In the genomic region with DNA sequence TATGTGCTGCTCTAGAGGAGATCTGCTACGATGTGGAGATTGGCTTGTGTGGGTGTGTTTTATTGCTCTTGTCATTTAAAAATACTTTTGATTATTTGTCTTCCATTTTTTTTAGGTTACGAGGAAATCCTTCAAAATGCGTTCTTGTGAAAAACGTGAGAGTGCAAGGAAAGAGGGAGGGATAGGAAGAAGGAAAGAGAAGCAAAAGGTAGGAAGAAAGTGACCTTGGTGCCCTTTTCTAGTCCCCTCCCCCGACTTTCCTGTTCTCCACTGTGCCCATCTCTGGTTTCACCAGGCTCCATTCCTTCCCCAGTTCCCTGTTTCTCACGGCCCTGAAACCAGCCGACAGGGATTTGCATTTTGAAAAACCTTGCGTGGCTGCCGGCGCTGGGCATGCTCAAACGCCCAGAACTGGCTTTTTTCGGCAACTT, we compare ENCODE assay signal across 8 cellular contexts. TPM values are rescaled to one million over a fixed set of nuclear protein-coding genes. Genes with fewer than 3 reads are reported as not detected.
DNase-seq lines count a peak whose midpoint lies in the region; ATAC-seq and TF ChIP-seq lines count a peak whose summit lies in the region.

No MANE protein-coding gene starts in this region.

- CTCF ChIA-PET in SK-N-SH (lab: Yijun Ruan, JAX): interaction anchor here (0.5 to 8.8 kb wide), 59 partner anchors 8 to 1313 kb away, joined by 3 to 164 read pairs (median 4); no protein-coding TSS in a partner anchor

- H3K79me2 ChIP-seq in SK-N-SH (ENCODE audit: insufficient read depth): peaks cover 36% of the 10 kb centered on the region

- H3K4me1 Mint-ChIP-seq in stimulated activated effector memory CD8-positive, alpha-beta T cell treated with anti-CD3 and anti-CD28 coated beads, Interleukin-12 subunit alpha, Interleukin-12 subunit beta, amount 100 ng/mL, for 72 hours: no peaks in the 10 kb centered on the region

- H3K9me3 Mint-ChIP-seq in stimulated activated effector memory CD8-positive, alpha-beta T cell treated with anti-CD3 and anti-CD28 coated beads, Interleukin-12 subunit alpha, Interleukin-12 subunit beta, amount 100 ng/mL, for 72 hours: peaks cover 7% of the 10 kb centered on the region

- H3K9ac ChIP-seq in SK-N-SH: peak overlapping the region; percentile 60; the same call in 1 of the 2 replicates

- H3K4me3 ChIP-seq in SK-N-SH (ENCODE audit: low read depth in 2 of 2, low read length in 1 of 2) (peak overlapping the region; percentile 95 to 99), cardiac muscle cell (peak overlapping the region; percentile 89)

- no peaks in the 10 kb centered on the region for H3K36me3 ChIP-seq in SK-N-SH (replicated peaks in 1 of 2; ENCODE audit: control insufficient read depth in 1 of 2, insufficient read depth in 2 of 2, low read length in 1 of 2)
- no peaks in the 10 kb centered on the region for H3K36me3 ChIP-seq in cardiac muscle cell

- H3K27ac ChIP-seq in SK-N-SH (ENCODE audit: low read depth in 2 of 2, low read length in 1 of 2): peak overlapping the region; percentile 80 to 82
- H3K27ac ChIP-seq in cardiac muscle cell: peak overlapping the region; percentile 19

- no peaks in the 10 kb centered on the region for H3K27me3 ChIP-seq in SK-N-SH (ENCODE audit: insufficient read depth)
- H3K27me3 ChIP-seq in cardiac muscle cell: no peaks in the 10 kb centered on the region

- H3K27ac Mint-ChIP-seq in stimulated activated effector memory CD8-positive, alpha-beta T cell treated with anti-CD3 and anti-CD28 coated beads, Interleukin-12 subunit alpha, Interleukin-12 subunit beta, amount 100 ng/mL, for 72 hours: no peak overlapping the region

- DNase-seq in DMS153 treated with DMSO at 0.1 percent for 48 hours (lab: John Stamatoyannopoulos, UW; ENCODE audit: unreplicated experiment) (peak; percentile 67), SK-N-SH (no peak), cardiac muscle cell (ENCODE audit: low read depth in 1 of 2, low spot score in 1 of 2) (no peak), posterior cingulate gyrus (peak in 8 of 10 donors; percentile 51 to 93 (median 73)), NCI-H774 (lab: John Stamatoyannopoulos, UW) (no peak), sciatic nerve (ENCODE audit: low spot score) (no peak), cortex of kidney (lab: John Stamatoyannopoulos, UW) (no peak)
- no peak for DNase-seq in stimulated activated effector memory CD8-positive, alpha-beta T cell treated with anti-CD3 and anti-CD28 coated beads, Interleukin-12 subunit alpha, Interleukin-12 subunit beta, amount 100 ng/mL, for 72 hours (ENCODE audit: low spot score in 2 of 2)

- ATAC-seq in sciatic nerve: no peak
- ATAC-seq in stimulated activated effector memory CD8-positive, alpha-beta T cell treated with anti-CD3 and anti-CD28 coated beads, Interleukin-12 subunit alpha, Interleukin-12 subunit beta, amount 100 ng/mL, for 72 hours: no peak

- TF ChIP-seq RAD21 in SK-N-SH (IDR thresholded peaks at IDR 0.05; ENCODE audit: low read length): no peak

- H3K4me1 ChIP-seq in SK-N-SH (ENCODE audit: control insufficient read depth in 1 of 2, insufficient read depth in 2 of 2, low read depth in 1 of 2, low read length in 1 of 2) (peaks cover 20 to 24% of the 10 kb centered on the region in 2 experiments), cardiac muscle cell (ENCODE audit: low read depth) (no peaks in the 10 kb centered on the region)

- peak overlapping the region; percentile 77 for H2AFZ ChIP-seq in SK-N-SH (ENCODE audit: low read depth)

- POLR2A ChIA-PET in SK-N-SH (lab: Yijun Ruan, JAX): interaction anchor here (2.4 kb wide), 1 partner anchor 258 kb away, joined by 10 read pairs; no protein-coding TSS in a partner anchor

- H3K9me3 ChIP-seq in SK-N-SH (no peaks in the 10 kb centered on the region), cardiac muscle cell (ENCODE audit: low read depth) (no peaks in the 10 kb centered on the region)

- no peaks in the 10 kb centered on the region for H3K36me3 Mint-ChIP-seq in stimulated activated effector memory CD8-positive, alpha-beta T cell treated with anti-CD3 and anti-CD28 coated beads, Interleukin-12 subunit alpha, Interleukin-12 subunit beta, amount 100 ng/mL, for 72 hours

- H3K4me2 ChIP-seq in SK-N-SH: peak overlapping the region; percentile 67

- peak in 1 of 2 experiments; percentile 23; a peak in 1 of 4 replicates for TF ChIP-seq EP300 in SK-N-SH (IDR thresholded peaks at IDR 0.05; ENCODE audit: borderline replicate concordance in 1 of 2, low read depth in 1 of 2, low read length in 1 of 2)

- TF ChIP-seq CTCF in SK-N-SH (IDR thresholded peaks at IDR 0.05) (no peak), cardiac muscle cell (IDR thresholded peaks at IDR 0.05; ENCODE audit: low read depth, low read length) (no peak)

- intact Hi-C loops in posterior cingulate gyrus (cut with DNase I): loop anchor here (2.0 to 10.0 kb wide), 2 partner anchors 155 to 261 kb away; no protein-coding TSS in a partner anchor
- intact Hi-C loops in sciatic nerve (cut with DNase I): no loop called here

- no peaks in the 10 kb centered on the region for H3K9me2 ChIP-seq in SK-N-SH

- no peak overlapping the region for H3K4me3 Mint-ChIP-seq in stimulated activated effector memory CD8-positive, alpha-beta T cell treated with anti-CD3 and anti-CD28 coated beads, Interleukin-12 subunit alpha, Interleukin-12 subunit beta, amount 100 ng/mL, for 72 hours

- peaks cover 25% of the 10 kb centered on the region for H3F3A ChIP-seq in SK-N-SH (replicated peaks; ENCODE audit: insufficient read depth)

- H4K20me1 ChIP-seq in SK-N-SH (ENCODE audit: insufficient read depth): peaks cover 24% of the 10 kb centered on the region

- 23% methylated on average over 12 of the region's 12 CpGs for WGBS in SK-N-SH (ENCODE audit: low lambda C conversion rate)

TF ChIP-seq in SK-N-SH, 30 proteins besides CTCF, POLR2A, EP300 and RAD21 (continues in another document):
- TF ChIP-seq TCF12 (IDR thresholded peaks at IDR 0.05): no peak
- no peak; the same call in 1 of the 2 replicates for TF ChIP-seq YY1 (IDR thresholded peaks at IDR 0.05; ENCODE audit: low read depth)
- no peak for TF ChIP-seq TEAD4 (IDR thresholded peaks at IDR 0.05; ENCODE audit: borderline replicate concordance, insufficient read depth)
- TF ChIP-seq, protein P1, sequence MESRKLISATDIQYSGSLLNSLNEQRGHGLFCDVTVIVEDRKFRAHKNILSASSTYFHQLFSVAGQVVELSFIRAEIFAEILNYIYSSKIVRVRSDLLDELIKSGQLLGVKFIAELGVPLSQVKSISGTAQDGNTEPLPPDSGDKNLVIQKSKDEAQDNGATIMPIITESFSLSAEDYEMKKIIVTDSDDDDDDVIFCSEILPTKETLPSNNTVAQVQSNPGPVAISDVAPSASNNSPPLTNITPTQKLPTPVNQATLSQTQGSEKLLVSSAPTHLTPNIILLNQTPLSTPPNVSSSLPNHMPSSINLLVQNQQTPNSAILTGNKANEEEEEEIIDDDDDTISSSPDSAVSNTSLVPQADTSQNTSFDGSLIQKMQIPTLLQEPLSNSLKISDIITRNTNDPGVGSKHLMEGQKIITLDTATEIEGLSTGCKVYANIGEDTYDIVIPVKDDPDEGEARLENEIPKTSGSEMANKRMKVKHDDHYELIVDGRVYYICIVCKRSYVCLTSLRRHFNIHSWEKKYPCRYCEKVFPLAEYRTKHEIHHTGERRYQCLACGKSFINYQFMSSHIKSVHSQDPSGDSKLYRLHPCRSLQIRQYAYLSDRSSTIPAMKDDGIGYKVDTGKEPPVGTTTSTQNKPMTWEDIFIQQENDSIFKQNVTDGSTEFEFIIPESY (IDR thresholded peaks at IDR 0.05; ENCODE audit: borderline replicate concordance, low read depth): no peak
- TF ChIP-seq, protein P2, sequence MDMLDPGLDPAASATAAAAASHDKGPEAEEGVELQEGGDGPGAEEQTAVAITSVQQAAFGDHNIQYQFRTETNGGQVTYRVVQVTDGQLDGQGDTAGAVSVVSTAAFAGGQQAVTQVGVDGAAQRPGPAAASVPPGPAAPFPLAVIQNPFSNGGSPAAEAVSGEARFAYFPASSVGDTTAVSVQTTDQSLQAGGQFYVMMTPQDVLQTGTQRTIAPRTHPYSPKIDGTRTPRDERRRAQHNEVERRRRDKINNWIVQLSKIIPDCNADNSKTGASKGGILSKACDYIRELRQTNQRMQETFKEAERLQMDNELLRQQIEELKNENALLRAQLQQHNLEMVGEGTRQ (IDR thresholded peaks at IDR 0.05; ENCODE audit: borderline replicate concordance, low read depth, low read length): no peak
- TF ChIP-seq, protein P3, sequence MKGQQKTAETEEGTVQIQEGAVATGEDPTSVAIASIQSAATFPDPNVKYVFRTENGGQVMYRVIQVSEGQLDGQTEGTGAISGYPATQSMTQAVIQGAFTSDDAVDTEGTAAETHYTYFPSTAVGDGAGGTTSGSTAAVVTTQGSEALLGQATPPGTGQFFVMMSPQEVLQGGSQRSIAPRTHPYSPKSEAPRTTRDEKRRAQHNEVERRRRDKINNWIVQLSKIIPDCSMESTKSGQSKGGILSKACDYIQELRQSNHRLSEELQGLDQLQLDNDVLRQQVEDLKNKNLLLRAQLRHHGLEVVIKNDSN (IDR thresholded peaks at IDR 0.05; ENCODE audit: borderline replicate concordance, low read depth): no peak; the same call in 1 of the 2 replicates
- no peak for TF ChIP-seq GATA2 (CRISPR knock-in tag; IDR thresholded peaks at IDR 0.05)
- TF ChIP-seq, protein P4, sequence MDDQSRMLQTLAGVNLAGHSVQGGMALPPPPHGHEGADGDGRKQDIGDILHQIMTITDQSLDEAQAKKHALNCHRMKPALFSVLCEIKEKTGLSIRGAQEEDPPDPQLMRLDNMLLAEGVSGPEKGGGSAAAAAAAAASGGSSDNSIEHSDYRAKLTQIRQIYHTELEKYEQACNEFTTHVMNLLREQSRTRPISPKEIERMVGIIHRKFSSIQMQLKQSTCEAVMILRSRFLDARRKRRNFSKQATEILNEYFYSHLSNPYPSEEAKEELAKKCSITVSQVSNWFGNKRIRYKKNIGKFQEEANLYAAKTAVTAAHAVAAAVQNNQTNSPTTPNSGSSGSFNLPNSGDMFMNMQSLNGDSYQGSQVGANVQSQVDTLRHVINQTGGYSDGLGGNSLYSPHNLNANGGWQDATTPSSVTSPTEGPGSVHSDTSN (IDR thresholded peaks at IDR 0.05): no peak
- TF ChIP-seq TAF1 (IDR thresholded peaks at IDR 0.05; ENCODE audit: borderline replicate concordance, low read depth, low read length): peak; percentile 41; the same call in 1 of the 2 replicates
- peak; percentile 40 for TF ChIP-seq NRF1 (IDR thresholded peaks at IDR 0.05; ENCODE audit: low read depth, low read length)
- no peak for TF ChIP-seq MXI1 (IDR thresholded peaks at IDR 0.05; ENCODE audit: low read depth, low read length)

RNA-seq across cellular contexts. Expression of a gene that starts 0.5 kb away (rescaled TPM):
- polyA plus RNA-seq in SK-N-SH (2012; rRNA removed) (67.4 and 69.1 TPM in 2 replicates), cardiac muscle cell (31.8 and 38.8 TPM in 2 replicates)
- 81.2 and 125 TPM in 2 replicates for polyA plus RNA-seq in SK-N-SH (2012; cell fraction: cytosol; rRNA removed)
- polyA plus RNA-seq in SK-N-SH (2012; cell fraction: nucleus; rRNA removed): 24.5 and 39.9 TPM in 2 replicates
- total RNA-seq in cardiac muscle cell (21.8 and 26.1 TPM in 2 replicates), sciatic nerve (65.8 TPM)

Comparison
In these comparisons a context has a peak if more than half of its experiments do, and no peak if none do; other contexts are left out.
1. DNase-seq: peak in DMS153 treated with DMSO at 0.1 percent for 48 hours (single experiment) and posterior cingulate gyrus (8 of 10); none in SK-N-SH (single experiment), cardiac muscle cell (0 of 2), NCI-H774 (single experiment), sciatic nerve (single experiment), stimulated activated effector memory CD8-positive, alpha-beta T cell treated with anti-CD3 and anti-CD28 coated beads, Interleukin-12 subunit alpha, Interleukin-12 subunit beta, amount 100 ng/mL, for 72 hours (0 of 2) and cortex of kidney (single experiment).